1 cellular context compared by ENCODE assay signal in the genomic region with DNA sequence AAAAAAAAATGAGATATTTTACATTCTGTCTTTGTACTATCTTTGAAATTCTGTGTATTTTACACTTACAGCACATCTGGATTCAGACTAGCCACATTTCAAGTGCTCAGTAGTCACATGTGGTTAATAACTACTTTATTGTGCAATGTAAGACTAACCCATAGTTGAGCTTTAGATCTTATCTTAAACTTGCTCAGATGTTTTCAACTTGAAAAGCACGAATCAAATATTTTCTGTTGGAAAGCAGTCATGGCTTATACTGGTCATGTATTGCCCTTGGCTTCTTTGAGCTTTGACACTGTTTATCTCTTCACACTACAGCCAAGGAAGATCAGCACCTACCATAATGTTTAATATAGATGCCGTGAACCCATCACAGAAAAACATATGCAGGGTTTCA.
TF ChIP-seq lines count a peak whose summit lies in the region.

No MANE protein-coding gene starts in this region.

TF ChIP-seq in HepG2, 621 proteins besides CTCF, POLR2A, EP300 and RAD21:
- peak; percentile 29; the same call in 1 of the 2 replicates for TF ChIP-seq CEBPB (IDR thresholded peaks at IDR 0.05; ENCODE audit: borderline replicate concordance, low read depth, low read length)
- TF ChIP-seq, protein P1, sequence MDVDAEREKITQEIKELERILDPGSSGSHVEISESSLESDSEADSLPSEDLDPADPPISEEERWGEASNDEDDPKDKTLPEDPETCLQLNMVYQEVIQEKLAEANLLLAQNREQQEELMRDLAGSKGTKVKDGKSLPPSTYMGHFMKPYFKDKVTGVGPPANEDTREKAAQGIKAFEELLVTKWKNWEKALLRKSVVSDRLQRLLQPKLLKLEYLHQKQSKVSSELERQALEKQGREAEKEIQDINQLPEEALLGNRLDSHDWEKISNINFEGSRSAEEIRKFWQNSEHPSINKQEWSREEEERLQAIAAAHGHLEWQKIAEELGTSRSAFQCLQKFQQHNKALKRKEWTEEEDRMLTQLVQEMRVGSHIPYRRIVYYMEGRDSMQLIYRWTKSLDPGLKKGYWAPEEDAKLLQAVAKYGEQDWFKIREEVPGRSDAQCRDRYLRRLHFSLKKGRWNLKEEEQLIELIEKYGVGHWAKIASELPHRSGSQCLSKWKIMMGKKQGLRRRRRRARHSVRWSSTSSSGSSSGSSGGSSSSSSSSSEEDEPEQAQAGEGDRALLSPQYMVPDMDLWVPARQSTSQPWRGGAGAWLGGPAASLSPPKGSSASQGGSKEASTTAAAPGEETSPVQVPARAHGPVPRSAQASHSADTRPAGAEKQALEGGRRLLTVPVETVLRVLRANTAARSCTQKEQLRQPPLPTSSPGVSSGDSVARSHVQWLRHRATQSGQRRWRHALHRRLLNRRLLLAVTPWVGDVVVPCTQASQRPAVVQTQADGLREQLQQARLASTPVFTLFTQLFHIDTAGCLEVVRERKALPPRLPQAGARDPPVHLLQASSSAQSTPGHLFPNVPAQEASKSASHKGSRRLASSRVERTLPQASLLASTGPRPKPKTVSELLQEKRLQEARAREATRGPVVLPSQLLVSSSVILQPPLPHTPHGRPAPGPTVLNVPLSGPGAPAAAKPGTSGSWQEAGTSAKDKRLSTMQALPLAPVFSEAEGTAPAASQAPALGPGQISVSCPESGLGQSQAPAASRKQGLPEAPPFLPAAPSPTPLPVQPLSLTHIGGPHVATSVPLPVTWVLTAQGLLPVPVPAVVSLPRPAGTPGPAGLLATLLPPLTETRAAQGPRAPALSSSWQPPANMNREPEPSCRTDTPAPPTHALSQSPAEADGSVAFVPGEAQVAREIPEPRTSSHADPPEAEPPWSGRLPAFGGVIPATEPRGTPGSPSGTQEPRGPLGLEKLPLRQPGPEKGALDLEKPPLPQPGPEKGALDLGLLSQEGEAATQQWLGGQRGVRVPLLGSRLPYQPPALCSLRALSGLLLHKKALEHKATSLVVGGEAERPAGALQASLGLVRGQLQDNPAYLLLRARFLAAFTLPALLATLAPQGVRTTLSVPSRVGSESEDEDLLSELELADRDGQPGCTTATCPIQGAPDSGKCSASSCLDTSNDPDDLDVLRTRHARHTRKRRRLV (CRISPR knock-in tag; IDR thresholded peaks at IDR 0.05), result no peak
TF ChIP-seq in HepG2: peak in this region for 1.
